ENCODE assay signal across 27 cellular contexts in the genomic region with DNA sequence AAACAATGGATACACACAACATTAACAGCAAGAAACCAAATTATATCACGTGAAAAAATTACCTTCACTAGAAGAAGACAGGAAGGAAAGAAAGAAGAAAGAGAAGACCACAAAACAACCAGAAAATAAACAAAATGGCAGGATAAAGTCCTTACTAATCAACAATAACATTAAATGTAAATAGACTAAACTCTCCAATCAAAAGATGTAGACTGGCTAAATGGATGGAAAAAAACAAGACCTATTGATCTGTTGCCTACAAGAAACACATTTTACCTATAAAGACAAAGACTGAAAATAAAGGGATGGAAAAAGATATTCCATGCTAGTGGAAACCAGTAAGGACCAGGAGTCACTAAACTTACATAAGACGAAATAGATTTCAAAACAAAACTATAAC.
"Had no signal": no experiment of that assay in that cellular context is flagged by ENCODE, and none has a peak within 500 bp of the region (broad histone marks: within the 10 kb centered on the region; RNA-seq: fewer than 3 reads in every experiment).

No MANE protein-coding gene starts in this region.

- H3K4me3 ChIP-seq: colonic mucosa, coronary artery, dorsolateral prefrontal cortex, esophagus muscularis mucosa, esophagus squamous epithelium, gastrocnemius medialis, gastroesophageal sphincter, heart left ventricle, heart right ventricle had no signal

- H3K36me3 ChIP-seq: colonic mucosa, esophagus muscularis mucosa, esophagus squamous epithelium, gastrocnemius medialis, gastroesophageal sphincter, heart left ventricle, heart right ventricle had no signal

- H3K9me3 ChIP-seq: colonic mucosa had no signal

- DNase-seq: colonic mucosa; cortex of kidney; dermis blood vessel endothelial cell; dorsolateral prefrontal cortex; effector CD4-positive, alpha-beta T cell; effector CD8-positive, alpha-beta T cell; effector memory CD4-positive, alpha-beta T cell; effector memory CD8-positive, alpha-beta T cell; endodermal cell; erythroblast; esophagus squamous epithelium; foreskin fibroblast; foreskin keratinocyte; foreskin melanocyte; gastrocnemius medialis; glutamatergic neuron; head of caudate nucleus; heart left ventricle; heart right ventricle had no signal

- FAIRE-seq: colon, endometrium, endothelial cell of umbilical vein had no signal

- H3K27me3 ChIP-seq: colonic mucosa, dorsolateral prefrontal cortex, esophagus muscularis mucosa, esophagus squamous epithelium, foreskin keratinocyte, gastrocnemius medialis, gastroesophageal sphincter, heart left ventricle, heart right ventricle had no signal

- H3K27ac ChIP-seq: colonic mucosa, coronary artery, dorsolateral prefrontal cortex, epithelial cell of prostate, esophagus muscularis mucosa, esophagus squamous epithelium, foreskin keratinocyte, gastrocnemius medialis, gastroesophageal sphincter, heart left ventricle, heart right ventricle had no signal

- H3K4me1 ChIP-seq: colonic mucosa, esophagus muscularis mucosa, esophagus squamous epithelium, foreskin keratinocyte, gastrocnemius medialis, gastroesophageal sphincter, heart left ventricle, heart right ventricle had no signal

- ATAC-seq: effector memory CD8-positive, alpha-beta T cell; esophagus mucosa; gastrocnemius medialis; gastroesophageal sphincter; heart left ventricle; heart right ventricle had no signal
